ENCODE assay signal across 9 cellular contexts in genomic region chr17:37605813-37606505, GRCh38. TPM values are rescaled to one million over a fixed set of nuclear protein-coding genes. Genes with fewer than 3 reads are reported as not detected.
A peak's percentile ranks its signal among the peaks of the same experiment; 100 is the strongest.
DNase-seq lines count a peak whose midpoint lies in the region; FAIRE-seq and TF ChIP-seq lines count a peak whose summit lies in the region.
"Had no signal": no experiment of that assay in that cellular context is flagged by ENCODE, and none has a peak within 500 bp of the region (broad histone marks: within the 10 kb centered on the region; RNA-seq: fewer than 3 reads in every experiment).

No MANE protein-coding gene starts in this region.

- H3K4me1 ChIP-seq in OCI-LY3 (ENCODE audit: low read length) (peaks cover 24% of the 10 kb centered on the region), astrocyte (ENCODE audit: insufficient read depth, low read length) (peaks cover 9% of the 10 kb centered on the region), HAP-1 (peaks cover 24% of the 10 kb centered on the region)

- H4K20me1 ChIP-seq in OCI-LY3 (ENCODE audit: insufficient read depth, low read length) (0 out of 2 replicates have a peak, but pooled peaks cover 2% of the 10 kb centered on the region), astrocyte (ENCODE audit: insufficient read depth, low read length) (peaks cover 13% of the 10 kb centered on the region)

- H2AFZ ChIP-seq in OCI-LY3 (ENCODE audit: low read depth, low read length) (no peak overlapping the region), astrocyte (ENCODE audit: low read depth, low read length) (no peak overlapping the region)

- H3K4me3 Mint-ChIP-seq in astrocyte (ENCODE audit: unreplicated experiment), result no peak overlapping the region

- peaks cover 1% of the 10 kb centered on the region for H3K9me3 Mint-ChIP-seq in astrocyte (ENCODE audit: unreplicated experiment)

- H3K4me2 ChIP-seq in OCI-LY3 (ENCODE audit: low read length) (peak overlapping the region; percentile 34), astrocyte (ENCODE audit: low read length) (no peak overlapping the region)

- peaks cover 5% of the 10 kb centered on the region for H3K36me3 Mint-ChIP-seq in astrocyte (ENCODE audit: low read depth, unreplicated experiment)

- TF ChIP-seq CTCF in GM13976 (IDR thresholded peaks at IDR 0.05; ENCODE audit: borderline replicate concordance, control extremely low read depth, extremely low read depth, insufficient read depth, missing control alignments), result no peak
- no peak for TF ChIP-seq CTCF in OCI-LY3 (IDR thresholded peaks at IDR 0.05; ENCODE audit: low read depth, low read length)
- no peak for TF ChIP-seq CTCF in astrocyte (IDR thresholded peaks at IDR 0.05; ENCODE audit: insufficient read depth, low read depth, low read length)

- no peak overlapping the region for H3K9ac ChIP-seq in OCI-LY3 (ENCODE audit: low read length)
- H3K9ac ChIP-seq in astrocyte (ENCODE audit: low read length), result no peak overlapping the region

- no peaks in the 10 kb centered on the region for H3K27me3 Mint-ChIP-seq in astrocyte (ENCODE audit: low read depth, unreplicated experiment)

- FAIRE-seq in astrocyte (lab: Jason Lieb, UNC), result no peak

- peaks cover 18% of the 10 kb centered on the region for H3K36me3 ChIP-seq in OCI-LY3 (replicated peaks; ENCODE audit: low read depth, low read length)
- H3K36me3 ChIP-seq in astrocyte (ENCODE audit: insufficient read depth, low read length), result peaks cover 7% of the 10 kb centered on the region
- H3K36me3 ChIP-seq in HAP-1 (replicated peaks), result 0 out of 2 replicates have a peak, but pooled peaks cover 5% of the 10 kb centered on the region

- H3K27ac ChIP-seq in OCI-LY3 (ENCODE audit: low read length), result no peak overlapping the region
- H3K27ac ChIP-seq in astrocyte (ENCODE audit: low read depth, low read length), result no peak overlapping the region
- H3K27ac ChIP-seq: VCaP had no signal

- in situ Hi-C loops in GM13976 (cut with MboI; ENCODE audit: low sequenced_read_pairs, unreplicated experiment) (no loop called here), HAP-1 (cut with MboI; ENCODE audit: low sequenced_read_pairs) (no loop called here)

- H3K9me3 ChIP-seq in OCI-LY3 (ENCODE audit: insufficient read depth, low read length) (no peaks in the 10 kb centered on the region), astrocyte (ENCODE audit: insufficient read depth, low read depth, low read length) (peaks cover 5% of the 10 kb centered on the region), HAP-1 (peaks cover 6% of the 10 kb centered on the region)

- DNase-seq in GM13976 (ENCODE audit: low spot score) (peak; percentile 21), astrocyte (ENCODE audit: low read depth) (peak; percentile 42), HAP-1 (ENCODE audit: low spot score in 2 of 2) (no peak), SHP77 treated with DMSO at 0.1 percent for 48 hours (lab: John Stamatoyannopoulos, UW) (no peak), ecto neural progenitor cell (ENCODE audit: low spot score) (no peak)
- DNase-seq in stimulated activated CD8-positive, alpha-beta memory T cell treated with anti-CD3 and anti-CD28 coated beads, Interleukin-12 subunit alpha, Interleukin-12 subunit beta, amount 100 ng/mL, for 1 hour (ENCODE audit: low read depth), result peak; percentile 20
- DNase-seq: NCI-H1105 treated with DMSO at 0.1 percent for 48 hours had no signal

- no peak overlapping the region for H3K27ac Mint-ChIP-seq in astrocyte (ENCODE audit: unreplicated experiment)

- H3K4me1 Mint-ChIP-seq in astrocyte (ENCODE audit: low read depth, unreplicated experiment), result peaks cover 6% of the 10 kb centered on the region

- H3K79me2 ChIP-seq in OCI-LY3 (ENCODE audit: low read length), result peaks cover 61% of the 10 kb centered on the region
- H3K79me2 ChIP-seq in astrocyte (ENCODE audit: insufficient read depth, low read length), result peaks cover 70% of the 10 kb centered on the region

- H3K27me3 ChIP-seq in OCI-LY3 (ENCODE audit: low read depth, low read length) (no peaks in the 10 kb centered on the region), astrocyte (ENCODE audit: insufficient read depth, low read length) (no peaks in the 10 kb centered on the region), HAP-1 (ENCODE audit: low read depth) (no peaks in the 10 kb centered on the region)

- H3K4me3 ChIP-seq in OCI-LY3 (ENCODE audit: low read length) (no peak overlapping the region), astrocyte (ENCODE audit: insufficient read depth, low read depth, low read length) (no peak overlapping the region), HAP-1 (no peak overlapping the region)

RNA-seq across cellular contexts. Expression of gene SYNRG, which starts 3.3 kb away (rescaled TPM):
- 31.1 and 31.3 TPM in 2 replicates for total RNA-seq in astrocyte

RNA-seq across cellular contexts. Expression of gene DDX52, which starts 37.3 kb away (rescaled TPM):
- 52.2 and 55.1 TPM in 2 replicates for total RNA-seq in astrocyte

Comparison
In these comparisons a context has a peak if more than half of its experiments do, and no peak if none do; other contexts are left out.
1. DNase-seq: peak in GM13976 (single experiment), astrocyte (single experiment) and stimulated activated CD8-positive, alpha-beta memory T cell treated with anti-CD3 and anti-CD28 coated beads, Interleukin-12 subunit alpha, Interleukin-12 subunit beta, amount 100 ng/mL, for 1 hour (single experiment); none in HAP-1 (0 of 2), SHP77 treated with DMSO at 0.1 percent for 48 hours (single experiment) and ecto neural progenitor cell (single experiment).